Comparison of ENCODE assay signal across 2 cellular contexts in the genomic region with DNA sequence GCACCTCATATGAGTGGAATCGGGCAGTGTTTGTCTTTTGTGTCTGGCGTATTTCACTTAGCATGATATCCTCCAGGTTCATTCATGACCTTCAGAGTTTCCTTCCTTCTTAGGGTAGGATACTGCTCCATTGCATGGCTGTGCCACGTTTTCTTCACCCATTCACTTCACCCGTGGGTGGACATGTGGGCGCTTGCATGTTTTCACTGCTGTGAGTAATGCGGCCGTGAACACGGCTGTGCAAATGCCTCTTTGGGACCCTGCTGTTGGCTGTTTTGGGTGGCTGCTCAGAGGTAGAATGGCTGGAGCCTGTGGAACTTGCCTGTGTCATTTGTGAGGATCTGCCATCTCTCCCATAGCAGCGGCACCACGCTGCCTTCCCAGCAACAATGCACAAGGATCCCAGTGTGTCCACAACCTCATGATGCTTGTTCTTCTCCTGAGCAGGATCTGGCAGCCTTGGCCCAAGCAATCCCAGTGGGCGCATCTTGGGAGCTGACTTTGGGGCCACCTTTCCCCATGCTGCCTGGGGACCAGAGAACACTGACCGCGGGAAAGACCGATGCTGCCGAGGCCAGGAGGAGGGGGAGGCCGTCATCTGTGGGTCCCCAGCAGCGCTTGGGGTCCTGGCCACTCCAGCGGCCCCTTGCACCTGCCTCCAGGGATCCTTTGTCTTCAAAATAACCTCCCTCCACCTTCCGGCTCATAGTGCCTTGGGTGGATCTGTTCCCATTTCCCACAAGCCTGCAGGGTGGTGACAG.
TF ChIP-seq lines count a peak whose summit lies in the region.

No MANE protein-coding gene starts in this region.

TF ChIP-seq in SK-N-SH, 30 proteins besides CTCF, POLR2A, EP300 and RAD21 (continued from another document):
- TF ChIP-seq, protein P1, sequence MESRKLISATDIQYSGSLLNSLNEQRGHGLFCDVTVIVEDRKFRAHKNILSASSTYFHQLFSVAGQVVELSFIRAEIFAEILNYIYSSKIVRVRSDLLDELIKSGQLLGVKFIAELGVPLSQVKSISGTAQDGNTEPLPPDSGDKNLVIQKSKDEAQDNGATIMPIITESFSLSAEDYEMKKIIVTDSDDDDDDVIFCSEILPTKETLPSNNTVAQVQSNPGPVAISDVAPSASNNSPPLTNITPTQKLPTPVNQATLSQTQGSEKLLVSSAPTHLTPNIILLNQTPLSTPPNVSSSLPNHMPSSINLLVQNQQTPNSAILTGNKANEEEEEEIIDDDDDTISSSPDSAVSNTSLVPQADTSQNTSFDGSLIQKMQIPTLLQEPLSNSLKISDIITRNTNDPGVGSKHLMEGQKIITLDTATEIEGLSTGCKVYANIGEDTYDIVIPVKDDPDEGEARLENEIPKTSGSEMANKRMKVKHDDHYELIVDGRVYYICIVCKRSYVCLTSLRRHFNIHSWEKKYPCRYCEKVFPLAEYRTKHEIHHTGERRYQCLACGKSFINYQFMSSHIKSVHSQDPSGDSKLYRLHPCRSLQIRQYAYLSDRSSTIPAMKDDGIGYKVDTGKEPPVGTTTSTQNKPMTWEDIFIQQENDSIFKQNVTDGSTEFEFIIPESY (IDR thresholded peaks at IDR 0.05; ENCODE audit: borderline replicate concordance, low read depth) = no peak
- TF ChIP-seq GATA2 (CRISPR knock-in tag; IDR thresholded peaks at IDR 0.05) (no peak), SMC3 (IDR thresholded peaks at IDR 0.05; ENCODE audit: low read depth, low read length) (no peak), RFX5 (IDR thresholded peaks at IDR 0.05; ENCODE audit: low read length) (no peak), TEAD4 (IDR thresholded peaks at IDR 0.05; ENCODE audit: borderline replicate concordance, insufficient read depth) (no peak), ELF1 (IDR thresholded peaks at IDR 0.05) (no peak)
- TF ChIP-seq, protein P2, sequence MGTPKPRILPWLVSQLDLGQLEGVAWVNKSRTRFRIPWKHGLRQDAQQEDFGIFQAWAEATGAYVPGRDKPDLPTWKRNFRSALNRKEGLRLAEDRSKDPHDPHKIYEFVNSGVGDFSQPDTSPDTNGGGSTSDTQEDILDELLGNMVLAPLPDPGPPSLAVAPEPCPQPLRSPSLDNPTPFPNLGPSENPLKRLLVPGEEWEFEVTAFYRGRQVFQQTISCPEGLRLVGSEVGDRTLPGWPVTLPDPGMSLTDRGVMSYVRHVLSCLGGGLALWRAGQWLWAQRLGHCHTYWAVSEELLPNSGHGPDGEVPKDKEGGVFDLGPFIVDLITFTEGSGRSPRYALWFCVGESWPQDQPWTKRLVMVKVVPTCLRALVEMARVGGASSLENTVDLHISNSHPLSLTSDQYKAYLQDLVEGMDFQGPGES (IDR thresholded peaks at IDR 0.05; ENCODE audit: low read depth, low read length) = no peak
- TF ChIP-seq, protein P3, sequence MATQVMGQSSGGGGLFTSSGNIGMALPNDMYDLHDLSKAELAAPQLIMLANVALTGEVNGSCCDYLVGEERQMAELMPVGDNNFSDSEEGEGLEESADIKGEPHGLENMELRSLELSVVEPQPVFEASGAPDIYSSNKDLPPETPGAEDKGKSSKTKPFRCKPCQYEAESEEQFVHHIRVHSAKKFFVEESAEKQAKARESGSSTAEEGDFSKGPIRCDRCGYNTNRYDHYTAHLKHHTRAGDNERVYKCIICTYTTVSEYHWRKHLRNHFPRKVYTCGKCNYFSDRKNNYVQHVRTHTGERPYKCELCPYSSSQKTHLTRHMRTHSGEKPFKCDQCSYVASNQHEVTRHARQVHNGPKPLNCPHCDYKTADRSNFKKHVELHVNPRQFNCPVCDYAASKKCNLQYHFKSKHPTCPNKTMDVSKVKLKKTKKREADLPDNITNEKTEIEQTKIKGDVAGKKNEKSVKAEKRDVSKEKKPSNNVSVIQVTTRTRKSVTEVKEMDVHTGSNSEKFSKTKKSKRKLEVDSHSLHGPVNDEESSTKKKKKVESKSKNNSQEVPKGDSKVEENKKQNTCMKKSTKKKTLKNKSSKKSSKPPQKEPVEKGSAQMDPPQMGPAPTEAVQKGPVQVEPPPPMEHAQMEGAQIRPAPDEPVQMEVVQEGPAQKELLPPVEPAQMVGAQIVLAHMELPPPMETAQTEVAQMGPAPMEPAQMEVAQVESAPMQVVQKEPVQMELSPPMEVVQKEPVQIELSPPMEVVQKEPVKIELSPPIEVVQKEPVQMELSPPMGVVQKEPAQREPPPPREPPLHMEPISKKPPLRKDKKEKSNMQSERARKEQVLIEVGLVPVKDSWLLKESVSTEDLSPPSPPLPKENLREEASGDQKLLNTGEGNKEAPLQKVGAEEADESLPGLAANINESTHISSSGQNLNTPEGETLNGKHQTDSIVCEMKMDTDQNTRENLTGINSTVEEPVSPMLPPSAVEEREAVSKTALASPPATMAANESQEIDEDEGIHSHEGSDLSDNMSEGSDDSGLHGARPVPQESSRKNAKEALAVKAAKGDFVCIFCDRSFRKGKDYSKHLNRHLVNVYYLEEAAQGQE (IDR thresholded peaks at IDR 0.05; ENCODE audit: low read depth, low read length) = no peak
- TF ChIP-seq, protein P4, sequence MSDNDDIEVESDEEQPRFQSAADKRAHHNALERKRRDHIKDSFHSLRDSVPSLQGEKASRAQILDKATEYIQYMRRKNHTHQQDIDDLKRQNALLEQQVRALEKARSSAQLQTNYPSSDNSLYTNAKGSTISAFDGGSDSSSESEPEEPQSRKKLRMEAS (IDR thresholded peaks at IDR 0.05; ENCODE audit: low read depth) = no peak
- TF ChIP-seq, protein P5, sequence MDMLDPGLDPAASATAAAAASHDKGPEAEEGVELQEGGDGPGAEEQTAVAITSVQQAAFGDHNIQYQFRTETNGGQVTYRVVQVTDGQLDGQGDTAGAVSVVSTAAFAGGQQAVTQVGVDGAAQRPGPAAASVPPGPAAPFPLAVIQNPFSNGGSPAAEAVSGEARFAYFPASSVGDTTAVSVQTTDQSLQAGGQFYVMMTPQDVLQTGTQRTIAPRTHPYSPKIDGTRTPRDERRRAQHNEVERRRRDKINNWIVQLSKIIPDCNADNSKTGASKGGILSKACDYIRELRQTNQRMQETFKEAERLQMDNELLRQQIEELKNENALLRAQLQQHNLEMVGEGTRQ (IDR thresholded peaks at IDR 0.05; ENCODE audit: borderline replicate concordance, low read depth, low read length) = no peak
- TF ChIP-seq, protein P6, sequence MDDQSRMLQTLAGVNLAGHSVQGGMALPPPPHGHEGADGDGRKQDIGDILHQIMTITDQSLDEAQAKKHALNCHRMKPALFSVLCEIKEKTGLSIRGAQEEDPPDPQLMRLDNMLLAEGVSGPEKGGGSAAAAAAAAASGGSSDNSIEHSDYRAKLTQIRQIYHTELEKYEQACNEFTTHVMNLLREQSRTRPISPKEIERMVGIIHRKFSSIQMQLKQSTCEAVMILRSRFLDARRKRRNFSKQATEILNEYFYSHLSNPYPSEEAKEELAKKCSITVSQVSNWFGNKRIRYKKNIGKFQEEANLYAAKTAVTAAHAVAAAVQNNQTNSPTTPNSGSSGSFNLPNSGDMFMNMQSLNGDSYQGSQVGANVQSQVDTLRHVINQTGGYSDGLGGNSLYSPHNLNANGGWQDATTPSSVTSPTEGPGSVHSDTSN (IDR thresholded peaks at IDR 0.05) = no peak

TF ChIP-seq in HEK293, 187 proteins besides CTCF, POLR2A, EP300 and RAD21 (continued from another document):
- TF ChIP-seq, protein P7, sequence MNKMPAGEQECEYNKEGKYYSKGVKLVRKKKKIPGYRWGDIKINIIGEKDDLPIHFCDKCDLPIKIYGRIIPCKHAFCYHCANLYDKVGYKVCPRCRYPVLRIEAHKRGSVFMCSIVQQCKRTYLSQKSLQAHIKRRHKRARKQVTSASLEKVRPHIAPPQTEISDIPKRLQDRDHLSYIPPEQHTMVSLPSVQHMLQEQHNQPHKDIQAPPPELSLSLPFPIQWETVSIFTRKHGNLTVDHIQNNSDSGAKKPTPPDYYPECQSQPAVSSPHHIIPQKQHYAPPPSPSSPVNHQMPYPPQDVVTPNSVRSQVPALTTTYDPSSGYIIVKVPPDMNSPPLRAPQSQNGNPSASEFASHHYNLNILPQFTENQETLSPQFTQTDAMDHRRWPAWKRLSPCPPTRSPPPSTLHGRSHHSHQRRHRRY (tag by site-specific recombination; IDR thresholded peaks at IDR 0.05) = no peak
- TF ChIP-seq ZFHX2 (tag by site-specific recombination; conservative IDR thresholded peaks at IDR 0.05) (peak; percentile 53; the same call in 1 of the 2 replicates), EGR2 (tag by site-specific recombination; IDR thresholded peaks at IDR 0.05; ENCODE audit: low read depth) (peak; percentile 47; the same call in 1 of the 2 replicates), ZNF169 (tag by site-specific recombination; IDR thresholded peaks at IDR 0.05) (no peak)
